1 cellular context compared by ENCODE assay signal in genomic region chr22:46367707-46368191, GRCh38.
TF ChIP-seq lines count a peak whose summit lies in the region.

No MANE protein-coding gene starts in this region.

TF ChIP-seq in GM12878, 131 proteins besides CTCF, POLR2A, EP300 and RAD21 (continued from another document):
- TF ChIP-seq, protein P1, sequence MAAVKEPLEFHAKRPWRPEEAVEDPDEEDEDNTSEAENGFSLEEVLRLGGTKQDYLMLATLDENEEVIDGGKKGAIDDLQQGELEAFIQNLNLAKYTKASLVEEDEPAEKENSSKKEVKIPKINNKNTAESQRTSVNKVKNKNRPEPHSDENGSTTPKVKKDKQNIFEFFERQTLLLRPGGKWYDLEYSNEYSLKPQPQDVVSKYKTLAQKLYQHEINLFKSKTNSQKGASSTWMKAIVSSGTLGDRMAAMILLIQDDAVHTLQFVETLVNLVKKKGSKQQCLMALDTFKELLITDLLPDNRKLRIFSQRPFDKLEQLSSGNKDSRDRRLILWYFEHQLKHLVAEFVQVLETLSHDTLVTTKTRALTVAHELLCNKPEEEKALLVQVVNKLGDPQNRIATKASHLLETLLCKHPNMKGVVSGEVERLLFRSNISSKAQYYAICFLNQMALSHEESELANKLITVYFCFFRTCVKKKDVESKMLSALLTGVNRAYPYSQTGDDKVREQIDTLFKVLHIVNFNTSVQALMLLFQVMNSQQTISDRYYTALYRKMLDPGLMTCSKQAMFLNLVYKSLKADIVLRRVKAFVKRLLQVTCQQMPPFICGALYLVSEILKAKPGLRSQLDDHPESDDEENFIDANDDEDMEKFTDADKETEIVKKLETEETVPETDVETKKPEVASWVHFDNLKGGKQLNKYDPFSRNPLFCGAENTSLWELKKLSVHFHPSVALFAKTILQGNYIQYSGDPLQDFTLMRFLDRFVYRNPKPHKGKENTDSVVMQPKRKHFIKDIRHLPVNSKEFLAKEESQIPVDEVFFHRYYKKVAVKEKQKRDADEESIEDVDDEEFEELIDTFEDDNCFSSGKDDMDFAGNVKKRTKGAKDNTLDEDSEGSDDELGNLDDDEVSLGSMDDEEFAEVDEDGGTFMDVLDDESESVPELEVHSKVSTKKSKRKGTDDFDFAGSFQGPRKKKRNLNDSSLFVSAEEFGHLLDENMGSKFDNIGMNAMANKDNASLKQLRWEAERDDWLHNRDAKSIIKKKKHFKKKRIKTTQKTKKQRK (IDR thresholded peaks at IDR 0.05; ENCODE audit: low read depth, low read length), result no peak
- no peak for TF ChIP-seq MYB (IDR thresholded peaks at IDR 0.05; ENCODE audit: borderline replicate concordance, low read depth, low read length)
- 0 out of 2 replicates have a peak, but pooled peaks have one; percentile 40 for TF ChIP-seq NBN (IDR thresholded peaks at IDR 0.05)
- TF ChIP-seq PAX5 (IDR thresholded peaks at IDR 0.05; ENCODE audit: borderline replicate concordance, low read depth, low read length), result 0 out of 2 replicates have a peak, but pooled peaks have one; percentile 35
- 0 out of 2 replicates have a peak, but pooled peaks have one; percentile 66 for TF ChIP-seq IRF4 (IDR thresholded peaks at IDR 0.05; ENCODE audit: low read depth, low read length)
- no peak for TF ChIP-seq SRF (IDR thresholded peaks at IDR 0.05; ENCODE audit: low read depth in 2 of 2, low read length in 2 of 2)
